Comparison of ENCODE assay signal across 21 cellular contexts in the genomic region with DNA sequence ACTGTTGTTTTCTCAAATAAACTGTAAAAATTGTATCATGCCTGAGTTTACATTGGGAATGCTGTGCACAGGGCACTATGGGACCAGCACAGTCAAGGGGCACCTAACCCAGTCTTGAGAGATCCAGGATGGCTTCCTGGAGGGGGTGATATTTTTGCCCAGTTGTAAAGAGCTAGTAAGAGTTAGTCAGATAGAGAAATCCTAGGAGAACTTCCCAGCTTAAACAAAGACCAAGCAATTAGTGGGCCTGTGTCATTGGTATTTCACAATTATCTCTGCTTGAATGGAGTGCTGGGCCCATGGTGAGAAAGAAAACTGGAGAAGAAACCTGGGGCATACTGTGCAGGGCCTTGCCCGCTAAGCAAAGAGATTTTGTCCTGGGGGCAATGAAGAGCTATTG. TPM values are rescaled to one million over a fixed set of nuclear protein-coding genes. Genes with fewer than 3 reads are reported as not detected.
DNase-seq lines count a peak whose midpoint lies in the region; ATAC-seq and TF ChIP-seq lines count a peak whose summit lies in the region.
"Had no signal": no experiment of that assay in that cellular context is flagged by ENCODE, and none has a peak within 500 bp of the region (broad histone marks: within the 10 kb centered on the region; RNA-seq: fewer than 3 reads in every experiment).

No MANE protein-coding gene starts in this region.

- no peak overlapping the region for H3K27ac Mint-ChIP-seq in endodermal cell
- H3K27ac Mint-ChIP-seq: activated T-helper 2 cell treated with anti-CD3 and anti-CD28 coated beads, Interferon-gamma antibody, Interleukin-2, Interleukin-4, amounts not matched to agents 10 μg/mL and 5 μg/mL and 100 μg/mL, durations not matched to agents 14 hours and 24 hours and 36 hours; CD4-positive, CD25-positive, alpha-beta regulatory T cell; GM23338; T-helper 2 cell treated with Interferon-gamma antibody and Interleukin-4, amounts not matched to agents 5 μg/mL and 100 μg/mL, for 36 hours; type B pancreatic cell had no signal

- H3K27ac ChIP-seq in AG04450 (ENCODE audit: low read depth, low read length) = peak overlapping the region; percentile 55
- no peak overlapping the region for H3K27ac ChIP-seq in endodermal cell (ENCODE audit: low read depth, low read length)
- H3K27ac ChIP-seq: adrenal gland, right atrium auricular region had no signal

- H3K4me1 ChIP-seq in endodermal cell (ENCODE audit: control insufficient read depth, insufficient read depth, low read length) = no peaks in the 10 kb centered on the region
- no peaks in the 10 kb centered on the region for H3K4me1 ChIP-seq in mucosa of descending colon (ENCODE audit: low read depth)
- H3K4me1 ChIP-seq: adrenal gland, right atrium auricular region had no signal

- H3K36me3 Mint-ChIP-seq in endodermal cell (ENCODE audit: low read depth) = peaks cover 2% of the 10 kb centered on the region
- H3K36me3 Mint-ChIP-seq: CD4-positive, CD25-positive, alpha-beta regulatory T cell; type B pancreatic cell had no signal

- no peak overlapping the region for H3K4me3 Mint-ChIP-seq in endodermal cell
- H3K4me3 Mint-ChIP-seq: CD4-positive, CD25-positive, alpha-beta regulatory T cell; GM23338; T-helper 2 cell treated with Interferon-gamma antibody and Interleukin-4, amounts not matched to agents 5 μg/mL and 100 μg/mL, for 36 hours; type B pancreatic cell had no signal

- ATAC-seq in Right ventricle myocardium inferior (no peak), mucosa of descending colon (no peak)

- POLR2A ChIA-PET in AG04450 (lab: Yijun Ruan, JAX) = interaction anchor here (0.6 to 1.1 kb wide), 2 partner anchors 83 to 764 kb away, joined by 3 read pairs; partner anchors contain the start of gene SLC30A6

- no peak overlapping the region for H3K4me3 ChIP-seq in AG04450 (ENCODE audit: low read depth, low read length)
- H3K4me3 ChIP-seq in endodermal cell (ENCODE audit: low read length) = no peak overlapping the region
- no peak overlapping the region for H3K4me3 ChIP-seq in mucosa of descending colon
- H3K4me3 ChIP-seq: adrenal gland, GM23338, right atrium auricular region had no signal

- no peaks in the 10 kb centered on the region for H3K27me3 Mint-ChIP-seq in endodermal cell (ENCODE audit: insufficient read depth)
- H3K27me3 Mint-ChIP-seq: type B pancreatic cell had no signal

- CTCF ChIA-PET in AG04450 (lab: Charles Lee) = interaction anchor here (0.5 to 2.0 kb wide), 8 partner anchors 15 to 690 kb away, joined by 3 to 9 read pairs (median 4); no protein-coding TSS in a partner anchor

- in situ Hi-C loops in GM13976 (cut with MboI; ENCODE audit: low sequenced_read_pairs, unreplicated experiment) = no loop called here

- H3K9me3 Mint-ChIP-seq in endodermal cell = no peaks in the 10 kb centered on the region
- H3K9me3 Mint-ChIP-seq: activated T-helper 2 cell treated with anti-CD3 and anti-CD28 coated beads, Interferon-gamma antibody, Interleukin-2, Interleukin-4, amounts not matched to agents 10 μg/mL and 5 μg/mL and 100 μg/mL, durations not matched to agents 14 hours and 24 hours and 36 hours; GM23338; T-helper 2 cell treated with Interferon-gamma antibody and Interleukin-4, amounts not matched to agents 5 μg/mL and 100 μg/mL, for 36 hours; type B pancreatic cell had no signal

- DNase-seq in AG04450 (ENCODE audit: low read depth, low spot score) (no peak), NCI-H69 (lab: John Stamatoyannopoulos, UW) (peak; percentile 10), astrocyte of the hippocampus (ENCODE audit: low read depth, low spot score) (peak; percentile 18), glomerular visceral epithelial cell (ENCODE audit: extremely low spot score) (peak; percentile 8), GM13976 (ENCODE audit: low spot score) (no peak), endodermal cell (no peak), Right ventricle myocardium inferior (ENCODE audit: missing footprints) (no peak), mucosa of descending colon (no peak)
- DNase-seq: adrenal gland; CD4-positive, CD25-positive, alpha-beta regulatory T cell; effector memory CD4-positive, alpha-beta T cell; NCI-H1048; NCI-H2081 treated with DMSO at 0.1 percent for 48 hours; NCI-H510A; SHP77 treated with DMSO at 0.1 percent for 48 hours; stimulated activated naive CD4-positive, alpha-beta T cell had no signal

- H3K27me3 ChIP-seq in AG04450 (ENCODE audit: control insufficient read depth, insufficient read depth, low read length) (no peaks in the 10 kb centered on the region), endodermal cell (ENCODE audit: control insufficient read depth, insufficient read depth, low read length, poor library complexity, severe bottlenecking) (no peaks in the 10 kb centered on the region)
- H3K27me3 ChIP-seq: adrenal gland, right atrium auricular region had no signal

- H3K9me3 ChIP-seq in AG04450 (ENCODE audit: control insufficient read depth, insufficient read depth, low read length) (no peaks in the 10 kb centered on the region), endodermal cell (ENCODE audit: control insufficient read depth, low read length) (no peaks in the 10 kb centered on the region), mucosa of descending colon (no peaks in the 10 kb centered on the region)
- H3K9me3 ChIP-seq: adrenal gland, right atrium auricular region had no signal

- H3K4me1 Mint-ChIP-seq in endodermal cell = peaks cover 12% of the 10 kb centered on the region
- H3K4me1 Mint-ChIP-seq: CD4-positive, CD25-positive, alpha-beta regulatory T cell had no signal

- 78 to 96% methylated on average over 1 of the region's 1 CpG for WGBS in endodermal cell (ENCODE audit: insufficient coverage in 1 of 2, insufficient read length in 1 of 2), 2 experiments

- intact Hi-C loops in Right ventricle myocardium inferior (cut with DNase I) (no loop called here), mucosa of descending colon (cut with DNase I, micrococcal nuclease) (no loop called here)

- no peak overlapping the region for H3K9ac ChIP-seq in endodermal cell (ENCODE audit: extremely low read depth, low read length, poor library complexity, severe bottlenecking)

- TF ChIP-seq CTCF in AG04450 (IDR thresholded peaks at IDR 0.05; ENCODE audit: low read depth, low read length) (no peak), GM13976 (IDR thresholded peaks at IDR 0.05; ENCODE audit: borderline replicate concordance, control extremely low read depth, extremely low read depth, insufficient read depth, missing control alignments) (no peak), endodermal cell (conservative IDR thresholded peaks at IDR 0.05) (no peak), mucosa of descending colon (IDR thresholded peaks at IDR 0.05) (no peak)

- H3K36me3 ChIP-seq in endodermal cell (ENCODE audit: control insufficient read depth, insufficient read depth, low read length) = no peaks in the 10 kb centered on the region
- H3K36me3 ChIP-seq in mucosa of descending colon (ENCODE audit: low read depth) = no peaks in the 10 kb centered on the region
- H3K36me3 ChIP-seq: adrenal gland, right atrium auricular region had no signal

RNA-seq across cellular contexts. Expression of gene XDH, which starts 12.2 kb away (rescaled TPM):
- 0.27 and 0.35 TPM in 2 replicates for polyA plus RNA-seq in AG04450 (2011; rRNA removed)
- polyA minus RNA-seq in AG04450 (2011; rRNA and poly(A)+ RNA removed) = 0.41 and 0.70 TPM in 2 replicates
- total RNA-seq in endodermal cell = 1 to 10 TPM; 1.9 to 4.0 TPM
- 0.61 TPM for polyA plus RNA-seq in endodermal cell (2013, experiment 1 of 2)
- 0.41 TPM for polyA plus RNA-seq in endodermal cell (2013, experiment 2 of 2)
- total RNA-seq in Right ventricle myocardium inferior = not detected
- 10 to 100 TPM; 18.4 to 75.4 (median 40.7) TPM for total RNA-seq in mucosa of descending colon
- total RNA-seq: activated T-helper 2 cell treated with anti-CD3 and anti-CD28 coated beads, Interferon-gamma antibody, Interleukin-2, Interleukin-4, amounts not matched to agents 10 μg/mL and 5 μg/mL and 100 μg/mL, durations not matched to agents 14 hours and 24 hours and 36 hours; adrenal gland; CD4-positive, CD25-positive, alpha-beta regulatory T cell; right atrium auricular region had no signal
- polyA plus RNA-seq: CD4-positive, CD25-positive, alpha-beta regulatory T cell had no signal

Comparison
In these comparisons a context has a peak if more than half of its experiments do, and no peak if none do; other contexts are left out.
1. DNase-seq: peak in NCI-H69 (single experiment), astrocyte of the hippocampus (single experiment) and glomerular visceral epithelial cell (single experiment); none in AG04450 (single experiment), GM13976 (single experiment), endodermal cell (single experiment), Right ventricle myocardium inferior (single experiment) and mucosa of descending colon (0 of 3).